14 cellular contexts compared by ENCODE assay signal in genomic region chr2:97857553-97857952, GRCh38.
A peak's percentile ranks its signal among the peaks of the same experiment; 100 is the strongest.
DNase-seq lines count a peak whose midpoint lies in the region; ATAC-seq and TF ChIP-seq lines count a peak whose summit lies in the region.
"Had no signal": no experiment of that assay in that cellular context is flagged by ENCODE, and none has a peak within 500 bp of the region (broad histone marks: within the 10 kb centered on the region; RNA-seq: fewer than 3 reads in every experiment).

No MANE protein-coding gene starts in this region.

- no peaks in the 10 kb centered on the region for H3K27me3 Mint-ChIP-seq in naive B cell
- H3K27me3 Mint-ChIP-seq in T-helper 2 cell treated with Interferon-gamma antibody and Interleukin-4, amounts not matched to agents 5 μg/mL and 100 μg/mL, for 36 hours (ENCODE audit: low read depth), result no peaks in the 10 kb centered on the region
- H3K27me3 Mint-ChIP-seq: CD8-positive, alpha-beta memory T cell had no signal

- no peak for ATAC-seq in naive B cell (ENCODE audit: low read depth in 2 of 2)

- H3K4me3 ChIP-seq in LNCaP clone FGC (ENCODE audit: low read depth, low read length), result no peak overlapping the region
- H3K4me3 ChIP-seq: SK-N-MC had no signal

- no peak overlapping the region for H3K4me3 Mint-ChIP-seq in naive B cell
- no peak overlapping the region for H3K4me3 Mint-ChIP-seq in T-helper 2 cell treated with Interferon-gamma antibody and Interleukin-4, amounts not matched to agents 5 μg/mL and 100 μg/mL, for 36 hours
- H3K4me3 Mint-ChIP-seq: CD8-positive, alpha-beta memory T cell had no signal

- H3K9me3 Mint-ChIP-seq in naive B cell, result peaks cover 0 to 5% (median 3%) of the 10 kb centered on the region in 7 donors
- peaks cover 5% of the 10 kb centered on the region for H3K9me3 Mint-ChIP-seq in T-helper 2 cell treated with Interferon-gamma antibody and Interleukin-4, amounts not matched to agents 5 μg/mL and 100 μg/mL, for 36 hours

- H3K36me3 Mint-ChIP-seq in naive B cell, result peaks cover 17 to 24% of the 10 kb centered on the region in 2 donors
- peaks cover 31% of the 10 kb centered on the region for H3K36me3 Mint-ChIP-seq in T-helper 2 cell treated with Interferon-gamma antibody and Interleukin-4, amounts not matched to agents 5 μg/mL and 100 μg/mL, for 36 hours (ENCODE audit: low read depth)

- TF ChIP-seq CTCF in LNCaP clone FGC (IDR thresholded peaks at IDR 0.05; ENCODE audit: control insufficient read depth, extremely low read depth, insufficient read depth), result no peak

- peak overlapping the region in 4 of 6 donors; percentile 27 to 56 (median 44) for H3K27ac Mint-ChIP-seq in naive B cell
- no peak overlapping the region for H3K27ac Mint-ChIP-seq in T-helper 2 cell treated with Interferon-gamma antibody and Interleukin-4, amounts not matched to agents 5 μg/mL and 100 μg/mL, for 36 hours

- peaks cover 20 to 31% (median 24%) of the 10 kb centered on the region in 3 donors for H3K4me1 Mint-ChIP-seq in naive B cell
- peaks cover 16% of the 10 kb centered on the region for H3K4me1 Mint-ChIP-seq in T-helper 2 cell treated with Interferon-gamma antibody and Interleukin-4, amounts not matched to agents 5 μg/mL and 100 μg/mL, for 36 hours (ENCODE audit: low read depth)

- DNase-seq in LNCaP clone FGC (ENCODE audit: low read depth), result peak; percentile 19
- DNase-seq in NCI-H1417 (lab: John Stamatoyannopoulos, UW), result peak in 2 of 3 experiments; percentile 18 to 87
- peak; percentile 58 for DNase-seq in NCI-H2227 treated with DMSO at 0.1 percent for 48 hours (lab: John Stamatoyannopoulos, UW)
- DNase-seq in naive B cell, result no peak
- DNase-seq in activated effector memory CD4-positive, alpha-beta T cell treated with anti-CD3 and anti-CD28 coated beads, Interleukin-2, amount 50 U/mL, for 16 hours, result no peak
- no peak for DNase-seq in central memory CD4-positive, alpha-beta T cell
- DNase-seq in T-helper 2 cell treated with Interferon-gamma antibody and Interleukin-4, amounts not matched to agents 5 μg/mL and 100 μg/mL, for 36 hours (ENCODE audit: low spot score), result no peak
- DNase-seq: C1 segment of cervical spinal cord; CD8-positive, alpha-beta memory T cell; DMS79; NCI-H187; NCI-H446; SHP77 had no signal

Comparison
In these comparisons a context has a peak if more than half of its experiments do, and no peak if none do; other contexts are left out.
1. DNase-seq: peak in LNCaP clone FGC (single experiment), NCI-H1417 (2 of 3) and NCI-H2227 treated with DMSO at 0.1 percent for 48 hours (single experiment); none in naive B cell (single experiment), activated effector memory CD4-positive, alpha-beta T cell treated with anti-CD3 and anti-CD28 coated beads, Interleukin-2, amount 50 U/mL, for 16 hours (single experiment), central memory CD4-positive, alpha-beta T cell (single experiment) and T-helper 2 cell treated with Interferon-gamma antibody and Interleukin-4, amounts not matched to agents 5 μg/mL and 100 μg/mL, for 36 hours (single experiment).